Comparison of ENCODE assay signal across 21 cellular contexts in genomic region chr19:41565384-41565730, GRCh38. TPM values are rescaled to one million over a fixed set of nuclear protein-coding genes. Genes with fewer than 3 reads are reported as not detected.
DNase-seq lines count a peak whose midpoint lies in the region; ATAC-seq and TF ChIP-seq lines count a peak whose summit lies in the region.
"Had no signal": no experiment of that assay in that cellular context is flagged by ENCODE, and none has a peak within 500 bp of the region (broad histone marks: within the 10 kb centered on the region; RNA-seq: fewer than 3 reads in every experiment).

No MANE protein-coding gene starts in this region.

- peak overlapping the region; percentile 11 for H3K4me3 Mint-ChIP-seq in activated T-cell treated with anti-CD3 and anti-CD28 coated beads, Interleukin-2, amount 50 U/mL, for 4 hours
- peak overlapping the region; percentile 27 to 62 for H3K4me3 Mint-ChIP-seq in CD14-positive monocyte

- peaks cover 68% of the 10 kb centered on the region for H3K4me1 Mint-ChIP-seq in activated T-cell treated with anti-CD3 and anti-CD28 coated beads, Interleukin-2, amount 50 U/mL, for 4 hours (ENCODE audit: low read depth)
- H3K4me1 Mint-ChIP-seq in CD14-positive monocyte, result peaks cover 20% of the 10 kb centered on the region

- H3K27ac Mint-ChIP-seq in CD14-positive monocyte, result no peak overlapping the region
- H3K27ac Mint-ChIP-seq: activated T-helper 17 cell treated with anti-CD3 and anti-CD28 coated beads, Interleukin-2, amount 50 U/mL, for 72 hours; stimulated activated effector memory CD8-positive, alpha-beta T cell treated with anti-CD3 and anti-CD28 coated beads, Interleukin-12 subunit alpha, Interleukin-12 subunit beta, amount 100 ng/mL, for 72 hours had no signal

- WGBS in mesodermal cell (ENCODE audit: insufficient coverage in 2 of 2), 2 experiments, result 8% methylated on average over 2 to 3 of the region's 9 CpGs

- TF ChIP-seq CTCF in CD14-positive monocyte (IDR thresholded peaks at IDR 0.05) (no peak), WERI-Rb-1 (IDR thresholded peaks at IDR 0.05; ENCODE audit: low read depth, low read length) (no peak)

- no peak for DNase-seq in activated T-cell treated with anti-CD3 and anti-CD28 coated beads, Interleukin-2, amount 50 U/mL, for 4 hours
- DNase-seq in activated T-cell treated with anti-CD3 and anti-CD28 coated beads, Interleukin-2, amount 50 U/mL, for 1 hour, result no peak
- no peak for DNase-seq in CD14-positive monocyte (ENCODE audit: low spot score)
- DNase-seq in WERI-Rb-1, result no peak
- no peak for DNase-seq in NCI-H2171 (lab: John Stamatoyannopoulos, UW)
- no peak for DNase-seq in NCI-H526 treated with DMSO at 0.1 percent for 48 hours (lab: John Stamatoyannopoulos, UW)
- DNase-seq: BE2C; HCEC 1CT; head of caudate nucleus; NCI-H1092; ovary; stimulated activated CD4-positive, alpha-beta T cell treated with anti-CD3 and anti-CD28 coated beads, Interleukin-2, amount 100 ng/mL, for 48 hours; SW 1271 had no signal

- peaks cover 3% of the 10 kb centered on the region for H3K4me1 ChIP-seq in mesodermal cell (ENCODE audit: control insufficient read depth, insufficient read depth, low read length, poor library complexity, severe bottlenecking)
- H3K4me1 ChIP-seq: BE2C had no signal

- H3K36me3 Mint-ChIP-seq in activated T-cell treated with anti-CD3 and anti-CD28 coated beads, Interleukin-2, amount 50 U/mL, for 4 hours (ENCODE audit: insufficient read depth), result peaks cover 11% of the 10 kb centered on the region
- H3K36me3 Mint-ChIP-seq in CD14-positive monocyte, result peaks cover 4 to 10% of the 10 kb centered on the region in 2 donors

- peaks cover 67% of the 10 kb centered on the region for H3K27me3 ChIP-seq in WERI-Rb-1 (ENCODE audit: insufficient read depth, low read depth, severe bottlenecking)
- H3K27me3 ChIP-seq: ovary had no signal

- H3K27me3 Mint-ChIP-seq in activated T-cell treated with anti-CD3 and anti-CD28 coated beads, Interleukin-2, amount 50 U/mL, for 4 hours (ENCODE audit: low read depth), result no peaks in the 10 kb centered on the region
- peaks cover 37 to 46% (median 37%) of the 10 kb centered on the region in 3 donors for H3K27me3 Mint-ChIP-seq in CD14-positive monocyte (ENCODE audit: low read depth in 3 of 3)
- H3K27me3 Mint-ChIP-seq: activated T-helper 17 cell treated with anti-CD3 and anti-CD28 coated beads, Interleukin-2, amount 50 U/mL, for 72 hours had no signal

- intact Hi-C loops in CD14-positive monocyte (cut with micrococcal nuclease), result loop anchor here (5.0 to 10.0 kb wide), 2 partner anchors 48 to 51 kb away; no protein-coding TSS in a partner anchor

- peak overlapping the region; percentile 37; the same call in 1 of the 2 replicates for H3K4me3 ChIP-seq in WERI-Rb-1 (ENCODE audit: low read depth, low read length)
- peak overlapping the region; percentile 30 for H3K4me3 ChIP-seq in mesodermal cell (ENCODE audit: extremely low read depth, insufficient read depth, low read length, poor library complexity, severe bottlenecking)
- H3K4me3 ChIP-seq: A549, ovary, vagina had no signal

- H3K9me3 Mint-ChIP-seq in activated T-cell treated with anti-CD3 and anti-CD28 coated beads, Interleukin-2, amount 50 U/mL, for 4 hours, result no peaks in the 10 kb centered on the region
- H3K9me3 Mint-ChIP-seq in CD14-positive monocyte, result peaks cover 0 to 7% (median 5%) of the 10 kb centered on the region in 7 donors
- H3K9me3 Mint-ChIP-seq: activated T-helper 17 cell treated with anti-CD3 and anti-CD28 coated beads, Interleukin-2, amount 50 U/mL, for 72 hours; stimulated activated effector memory CD8-positive, alpha-beta T cell treated with anti-CD3 and anti-CD28 coated beads, Interleukin-12 subunit alpha, Interleukin-12 subunit beta, amount 100 ng/mL, for 72 hours had no signal

- no peaks in the 10 kb centered on the region for H3K9me3 ChIP-seq in WERI-Rb-1 (ENCODE audit: severe bottlenecking)
- H3K9me3 ChIP-seq in mesodermal cell (ENCODE audit: control insufficient read depth, low read length), result no peaks in the 10 kb centered on the region
- H3K9me3 ChIP-seq: BE2C, ovary, vagina had no signal

- ATAC-seq in activated T-cell treated with anti-CD3 and anti-CD28 coated beads, Interleukin-2, amount 50 U/mL, for 4 hours, result no peak
- no peak for ATAC-seq in GM18498 (IDR thresholded peaks at IDR 0.05; ENCODE audit: unreplicated experiment)
- ATAC-seq: activated T-helper 17 cell treated with anti-CD3 and anti-CD28 coated beads, Interleukin-2, amount 50 U/mL, for 72 hours had no signal

- H3K27ac ChIP-seq in WERI-Rb-1 (no peak overlapping the region), mesodermal cell (ENCODE audit: low read depth, low read length, severe bottlenecking) (no peak overlapping the region)
- H3K27ac ChIP-seq: A549, epithelial cell of prostate, ovary, vagina had no signal

- H3K36me3 ChIP-seq in WERI-Rb-1, result no peaks in the 10 kb centered on the region
- H3K36me3 ChIP-seq in mesodermal cell (ENCODE audit: control insufficient read depth, insufficient read depth, low read length), result no peaks in the 10 kb centered on the region
- H3K36me3 ChIP-seq: BE2C, ovary, vagina had no signal

RNA-seq across cellular contexts. Expression of gene CEACAM21, which starts 10.6 kb away (rescaled TPM):
- 10 to 100 TPM in 2 of 3 donors, 1 to 10 TPM in 1; 6.1 to 12.9 (median 11.0) TPM for total RNA-seq in activated T-cell treated with anti-CD3 and anti-CD28 coated beads, Interleukin-2, amount 50 U/mL, for 4 hours
- 1 to 10 TPM; 4.1 to 6.4 TPM for polyA plus RNA-seq in CD14-positive monocyte
- 9.5 TPM for polyA plus RNA-seq in mesodermal cell (2013, experiment 1 of 2)
- polyA plus RNA-seq in mesodermal cell (2013, experiment 2 of 2), result 5.1 TPM
- total RNA-seq: myocyte, vagina had no signal
- polyA plus RNA-seq: A549 had no signal
